7 cellular contexts compared by ENCODE assay signal in genomic region chr2:37871453-37872191, GRCh38. TPM values are rescaled to one million over a fixed set of nuclear protein-coding genes. Genes with fewer than 3 reads are reported as not detected.
DNase-seq lines count a peak whose midpoint lies in the region; ATAC-seq and TF ChIP-seq lines count a peak whose summit lies in the region.

No MANE protein-coding gene starts in this region.

- POLR2A ChIA-PET in CD4-positive, alpha-beta memory T cell (lab: Charles Lee; ENCODE audit: partially characterized antibody), result interaction anchor here (0.5 kb wide), 1 partner anchor 458 kb away, joined by 3 read pairs; no protein-coding TSS in a partner anchor

- TF ChIP-seq CTCF in HFFc6 (IDR thresholded peaks at IDR 0.05), result no peak
- TF ChIP-seq CTCF in RWPE2 (IDR thresholded peaks at IDR 0.05; ENCODE audit: poor library complexity, severe bottlenecking), result no peak
- no peak for TF ChIP-seq CTCF in hepatocyte (IDR thresholded peaks at IDR 0.05; ENCODE audit: poor library complexity)
- TF ChIP-seq CTCF in spleen (IDR thresholded peaks at IDR 0.05 in 8 of 11, conservative IDR thresholded peaks at IDR 0.05 in 3 of 11), result no peak

- H3K27me3 ChIP-seq in RWPE2 (ENCODE audit: insufficient read depth, poor library complexity, severe bottlenecking) (no peaks in the 10 kb centered on the region), hepatocyte (no peaks in the 10 kb centered on the region), spleen (replicated peaks in 1 of 7) (no peaks in the 10 kb centered on the region)
- no peaks in the 10 kb centered on the region for H3K27me3 ChIP-seq in CD4-positive, alpha-beta memory T cell (ENCODE audit: insufficient read depth, low read length)

- H3K9me3 ChIP-seq in RWPE2 (ENCODE audit: severe bottlenecking), result no peaks in the 10 kb centered on the region
- H3K9me3 ChIP-seq in hepatocyte (ENCODE audit: low read depth), result no peaks in the 10 kb centered on the region
- no peaks in the 10 kb centered on the region for H3K9me3 ChIP-seq in spleen
- no peaks in the 10 kb centered on the region for H3K9me3 ChIP-seq in CD4-positive, alpha-beta memory T cell (ENCODE audit: control insufficient read depth in 1 of 2, low read length in 2 of 2)

- H2AFZ ChIP-seq in hepatocyte, result no peak overlapping the region

- ATAC-seq in GM18511 (IDR thresholded peaks at IDR 0.05; ENCODE audit: unreplicated experiment), result peak; percentile 81
- peak; percentile 92 for ATAC-seq in RWPE2 (ENCODE audit: low read depth)

- H3K27me3 Mint-ChIP-seq in HFFc6 (ENCODE audit: insufficient read depth), result no peaks in the 10 kb centered on the region; the same call in none of the 2 replicates
- H3K27me3 Mint-ChIP-seq in CD4-positive, alpha-beta memory T cell, result no peaks in the 10 kb centered on the region

- H3K4me2 ChIP-seq in hepatocyte, result no peak overlapping the region

- H3K79me2 ChIP-seq in hepatocyte, result no peaks in the 10 kb centered on the region

- TF ChIP-seq POLR2A in spleen (IDR thresholded peaks at IDR 0.05), result no peak

- DNase-seq in HFFc6 (peak; percentile 87), RWPE2 (ENCODE audit: low spot score) (no peak), hepatocyte (ENCODE audit: low spot score) (peak; percentile 53), pons (ENCODE audit: low spot score) (no peak), spleen (no peak)
- DNase-seq in CD4-positive, alpha-beta memory T cell, result no peak

- H3K4me3 ChIP-seq in RWPE2 (ENCODE audit: severe bottlenecking) (no peak overlapping the region), hepatocyte (no peak overlapping the region), spleen (no peak overlapping the region)
- no peak overlapping the region for H3K4me3 ChIP-seq in CD4-positive, alpha-beta memory T cell (ENCODE audit: low read length in 2 of 2)

- H3K27ac ChIP-seq in RWPE2 (ENCODE audit: poor library complexity, severe bottlenecking) (no peak overlapping the region), hepatocyte (peak overlapping the region; percentile 56), spleen (no peak overlapping the region)
- H3K27ac ChIP-seq in CD4-positive, alpha-beta memory T cell (ENCODE audit: low read depth, low read length), result no peak overlapping the region

- peak overlapping the region; percentile 78 for H3K27ac Mint-ChIP-seq in HFFc6
- H3K27ac Mint-ChIP-seq in CD4-positive, alpha-beta memory T cell, result no peak overlapping the region

- peaks cover 35% of the 10 kb centered on the region for H3K4me1 Mint-ChIP-seq in HFFc6 (ENCODE audit: low read depth)
- H3K4me1 Mint-ChIP-seq in CD4-positive, alpha-beta memory T cell, result peaks cover 0 to 6% (median 5%) of the 10 kb centered on the region in 4 donors

- H3K4me1 ChIP-seq in RWPE2 (ENCODE audit: insufficient read depth, poor library complexity, severe bottlenecking) (peaks cover 12% of the 10 kb centered on the region), hepatocyte (ENCODE audit: insufficient read depth) (peaks cover 35% of the 10 kb centered on the region), spleen (peaks cover 0 to 10% (median 0%) of the 10 kb centered on the region in 6 donors)
- H3K4me1 ChIP-seq in CD4-positive, alpha-beta memory T cell (ENCODE audit: insufficient read depth, low read length), result no peaks in the 10 kb centered on the region

- H3K36me3 ChIP-seq in RWPE2 (ENCODE audit: low read depth) (no peaks in the 10 kb centered on the region), hepatocyte (replicated peaks; ENCODE audit: insufficient read depth, low read depth) (no peaks in the 10 kb centered on the region), spleen (no peaks in the 10 kb centered on the region)
- no peaks in the 10 kb centered on the region for H3K36me3 ChIP-seq in CD4-positive, alpha-beta memory T cell (ENCODE audit: insufficient read depth, low read length)

- WGBS in hepatocyte (ENCODE audit: low lambda C conversion rate, missing lambda C conversion rate), result 77% methylated on average over 7 of the region's 7 CpGs
- WGBS in spleen, 5 donors, result 62 to 74% (median 67%) methylated on average over 7 of the region's 7 CpGs

- no peaks in the 10 kb centered on the region for H4K20me1 ChIP-seq in hepatocyte (ENCODE audit: insufficient read depth, poor library complexity, severe bottlenecking)

- H3K4me3 Mint-ChIP-seq in HFFc6, result peak overlapping the region; percentile 78
- no peak overlapping the region for H3K4me3 Mint-ChIP-seq in CD4-positive, alpha-beta memory T cell

- no peaks in the 10 kb centered on the region for H3K36me3 Mint-ChIP-seq in HFFc6 (ENCODE audit: low read depth)
- H3K36me3 Mint-ChIP-seq in CD4-positive, alpha-beta memory T cell, result no peaks in the 10 kb centered on the region

- H3K9me3 Mint-ChIP-seq in HFFc6, result no peaks in the 10 kb centered on the region
- H3K9me3 Mint-ChIP-seq in CD4-positive, alpha-beta memory T cell, result peaks cover 0 to 2% (median 0%) of the 10 kb centered on the region in 8 donors

- H3K9me2 ChIP-seq in hepatocyte (replicated peaks; ENCODE audit: insufficient read depth), result no peaks in the 10 kb centered on the region

- intact Hi-C loops in spleen (cut with DNase I; ENCODE audit: low total_unique reads), result no loop called here
- intact Hi-C loops in CD4-positive, alpha-beta memory T cell (cut with micrococcal nuclease), result no loop called here

- CTCF ChIA-PET in CD4-positive, alpha-beta memory T cell (lab: Charles Lee; ENCODE audit: partially characterized antibody), result interaction anchor here (2.1 to 11.9 kb wide), 2 partner anchors 457 to 474 kb away, joined by 7 to 288 read pairs; no protein-coding TSS in a partner anchor

RNA-seq across cellular contexts. Expression of gene RMDN2, which starts 53.5 kb away (rescaled TPM):
- 1 to 10 TPM; 2.6 to 6.7 (median 3.4) TPM for total RNA-seq in HFFc6 (2021; fragmentation: NEBNext Ultra II Directional; extraction: Animal tissue kit (Norgen Biotek cat#: 25700))
- total RNA-seq in hepatocyte (14.6 and 16.5 TPM in 2 replicates), spleen (10 to 100 TPM; 22.1 to 57.1 (median 34.3) TPM)
- polyA plus RNA-seq in hepatocyte (7.8 and 9.3 TPM in 2 replicates), spleen (10 to 100 TPM; 10.8 to 18.3 (median 12.9) TPM)
- total RNA-seq in CD4-positive, alpha-beta memory T cell, result 1 to 10 TPM; 3.3 to 4.0 TPM
- 1 to 10 TPM; 3.1 TPM for polyA plus RNA-seq in CD4-positive, alpha-beta memory T cell

Comparison
In these comparisons a context has a peak if more than half of its experiments do, and no peak if none do; other contexts are left out.
1. DNase-seq: peak in HFFc6 (single experiment) and hepatocyte (single experiment); none in RWPE2 (single experiment), pons (single experiment), spleen (single experiment) and CD4-positive, alpha-beta memory T cell (0 of 5).